7 cellular contexts compared by ENCODE assay signal in genomic region chr2:197599285-197599965, GRCh38.
DNase-seq lines count a peak whose midpoint lies in the region; ATAC-seq and TF ChIP-seq lines count a peak whose summit lies in the region.

No MANE protein-coding gene starts in this region.

- DNase-seq in GM13976 (ENCODE audit: low spot score): peak; percentile 57
- DNase-seq in HFF-Myc (ENCODE audit: extremely low read depth, low read depth): peak; percentile 26
- peak; percentile 47 for DNase-seq in NCI-H2171 (lab: John Stamatoyannopoulos, UW)
- peak; percentile 11 for DNase-seq in activated T-cell treated with anti-CD3 and anti-CD28 coated beads, Interleukin-2, amount 50 U/mL, for 4 hours
- DNase-seq in left cardiac atrium: no peak
- DNase-seq in stimulated activated effector memory CD8-positive, alpha-beta T cell treated with anti-CD3 and anti-CD28 coated beads, Interleukin-12 subunit alpha, Interleukin-12 subunit beta, amount 100 ng/mL, for 72 hours (ENCODE audit: low spot score in 2 of 2): no peak
- no peak for DNase-seq in globus pallidus (ENCODE audit: low spot score)

- no peak overlapping the region for H3K4me3 ChIP-seq in HFF-Myc (replicated peaks; ENCODE audit: low read depth, low read length)

- intact Hi-C loops in left cardiac atrium (cut with DNase I): no loop called here

- H3K4me3 Mint-ChIP-seq in activated T-cell treated with anti-CD3 and anti-CD28 coated beads, Interleukin-2, amount 50 U/mL, for 4 hours: no peak overlapping the region
- no peak overlapping the region for H3K4me3 Mint-ChIP-seq in stimulated activated effector memory CD8-positive, alpha-beta T cell treated with anti-CD3 and anti-CD28 coated beads, Interleukin-12 subunit alpha, Interleukin-12 subunit beta, amount 100 ng/mL, for 72 hours

- H3K27me3 Mint-ChIP-seq in activated T-cell treated with anti-CD3 and anti-CD28 coated beads, Interleukin-2, amount 50 U/mL, for 4 hours (ENCODE audit: low read depth): peaks cover 28% of the 10 kb centered on the region

- H3K9me3 Mint-ChIP-seq in activated T-cell treated with anti-CD3 and anti-CD28 coated beads, Interleukin-2, amount 50 U/mL, for 4 hours: no peaks in the 10 kb centered on the region
- H3K9me3 Mint-ChIP-seq in stimulated activated effector memory CD8-positive, alpha-beta T cell treated with anti-CD3 and anti-CD28 coated beads, Interleukin-12 subunit alpha, Interleukin-12 subunit beta, amount 100 ng/mL, for 72 hours: no peaks in the 10 kb centered on the region

- in situ Hi-C loops in GM13976 (cut with MboI; ENCODE audit: low sequenced_read_pairs, unreplicated experiment): no loop called here

- H3K36me3 Mint-ChIP-seq in activated T-cell treated with anti-CD3 and anti-CD28 coated beads, Interleukin-2, amount 50 U/mL, for 4 hours (ENCODE audit: insufficient read depth): no peaks in the 10 kb centered on the region
- H3K36me3 Mint-ChIP-seq in stimulated activated effector memory CD8-positive, alpha-beta T cell treated with anti-CD3 and anti-CD28 coated beads, Interleukin-12 subunit alpha, Interleukin-12 subunit beta, amount 100 ng/mL, for 72 hours: no peaks in the 10 kb centered on the region

- peak; percentile 81 to 83 for ATAC-seq in activated T-cell treated with anti-CD3 and anti-CD28 coated beads, Interleukin-2, amount 50 U/mL, for 4 hours
- ATAC-seq in left cardiac atrium: peak; percentile 83 to 89
- ATAC-seq in stimulated activated effector memory CD8-positive, alpha-beta T cell treated with anti-CD3 and anti-CD28 coated beads, Interleukin-12 subunit alpha, Interleukin-12 subunit beta, amount 100 ng/mL, for 72 hours: peak; percentile 74

- peaks cover 6% of the 10 kb centered on the region for H3K4me1 Mint-ChIP-seq in activated T-cell treated with anti-CD3 and anti-CD28 coated beads, Interleukin-2, amount 50 U/mL, for 4 hours (ENCODE audit: low read depth)
- peaks cover 6% of the 10 kb centered on the region for H3K4me1 Mint-ChIP-seq in stimulated activated effector memory CD8-positive, alpha-beta T cell treated with anti-CD3 and anti-CD28 coated beads, Interleukin-12 subunit alpha, Interleukin-12 subunit beta, amount 100 ng/mL, for 72 hours

- no peak overlapping the region for H3K27ac Mint-ChIP-seq in stimulated activated effector memory CD8-positive, alpha-beta T cell treated with anti-CD3 and anti-CD28 coated beads, Interleukin-12 subunit alpha, Interleukin-12 subunit beta, amount 100 ng/mL, for 72 hours

- peak; percentile 12 for TF ChIP-seq CTCF in GM13976 (IDR thresholded peaks at IDR 0.05; ENCODE audit: borderline replicate concordance, control extremely low read depth, extremely low read depth, insufficient read depth, missing control alignments)
- TF ChIP-seq CTCF in HFF-Myc (IDR thresholded peaks at IDR 0.05; ENCODE audit: low read depth, low read length, missing control alignments): peak; percentile 33

Comparison
In these comparisons a context has a peak if more than half of its experiments do, and no peak if none do; other contexts are left out.
1. DNase-seq: peak in GM13976 (single experiment), HFF-Myc (single experiment), NCI-H2171 (single experiment) and activated T-cell treated with anti-CD3 and anti-CD28 coated beads, Interleukin-2, amount 50 U/mL, for 4 hours (single experiment); none in left cardiac atrium (single experiment), stimulated activated effector memory CD8-positive, alpha-beta T cell treated with anti-CD3 and anti-CD28 coated beads, Interleukin-12 subunit alpha, Interleukin-12 subunit beta, amount 100 ng/mL, for 72 hours (0 of 2) and globus pallidus (single experiment).
2. Peak in every context shown above with its lines, with median percentiles within 50 percentile points of each other: ATAC-seq.